ENCODE assay signal across 9 cellular contexts in genomic region chr18:36127866-36128845, GRCh38. TPM values are rescaled to one million over a fixed set of nuclear protein-coding genes. Genes with fewer than 3 reads are reported as not detected.
A peak's percentile ranks its signal among the peaks of the same experiment; 100 is the strongest.
DNase-seq lines count a peak whose midpoint lies in the region; ATAC-seq, FAIRE-seq and TF ChIP-seq lines count a peak whose summit lies in the region.
"Had no signal": no experiment of that assay in that cellular context is flagged by ENCODE, and none has a peak within 500 bp of the region (broad histone marks: within the 10 kb centered on the region; RNA-seq: fewer than 3 reads in every experiment).

No MANE protein-coding gene starts in this region.

- H3K4me3 ChIP-seq in NB4 (ENCODE audit: low read depth, low read length): peak overlapping the region; percentile 86
- H3K4me3 ChIP-seq in astrocyte of the spinal cord (ENCODE audit: low read depth, low read length): peak overlapping the region; percentile 99
- H3K4me3 ChIP-seq in keratinocyte (ENCODE audit: control insufficient read depth in 2 of 3, extremely low read depth in 1 of 3, insufficient read depth in 2 of 3, low read depth in 1 of 3, low read length in 3 of 3): peak overlapping the region; percentile 83 to 95 (median 92)

- in situ Hi-C loops in astrocyte of the spinal cord (cut with HindIII; ENCODE audit: low sequenced_read_pairs): no loop called here

- H3K79me2 ChIP-seq in keratinocyte (ENCODE audit: control insufficient read depth, insufficient read depth, low read length): peaks cover 53% of the 10 kb centered on the region

- H3K27ac ChIP-seq in keratinocyte (ENCODE audit: control insufficient read depth, insufficient read depth, low read length): peak overlapping the region; percentile 93

- FAIRE-seq in keratinocyte (lab: Jason Lieb, UNC): no peak
- FAIRE-seq: endometrium had no signal

- H3K4me1 ChIP-seq in keratinocyte (ENCODE audit: control insufficient read depth, extremely low read depth, insufficient read depth, low read length): peaks cover 25% of the 10 kb centered on the region

- peak overlapping the region; percentile 92 for H3K4me3 Mint-ChIP-seq in stimulated activated effector memory CD8-positive, alpha-beta T cell treated with anti-CD3 and anti-CD28 coated beads, Interleukin-12 subunit alpha, Interleukin-12 subunit beta, amount 100 ng/mL, for 72 hours

- H3K9me3 Mint-ChIP-seq in stimulated activated effector memory CD8-positive, alpha-beta T cell treated with anti-CD3 and anti-CD28 coated beads, Interleukin-12 subunit alpha, Interleukin-12 subunit beta, amount 100 ng/mL, for 72 hours: no peaks in the 10 kb centered on the region

- peaks cover 2 to 5% of the 10 kb centered on the region in 2 experiments for H3K36me3 ChIP-seq in keratinocyte (ENCODE audit: control insufficient read depth in 2 of 2, extremely low read depth in 1 of 2, insufficient read depth in 2 of 2, low read length in 2 of 2)

- TF ChIP-seq POLR2A in NB4 (IDR thresholded peaks at IDR 0.05; ENCODE audit: extremely low read depth, insufficient read length): no peak

- ATAC-seq in stimulated activated effector memory CD8-positive, alpha-beta T cell treated with anti-CD3 and anti-CD28 coated beads, Interleukin-12 subunit alpha, Interleukin-12 subunit beta, amount 100 ng/mL, for 72 hours: no peak
- no peak for ATAC-seq in GM21723 (IDR thresholded peaks at IDR 0.05; ENCODE audit: unreplicated experiment)

- peaks cover 56% of the 10 kb centered on the region for H3K4me1 Mint-ChIP-seq in stimulated activated effector memory CD8-positive, alpha-beta T cell treated with anti-CD3 and anti-CD28 coated beads, Interleukin-12 subunit alpha, Interleukin-12 subunit beta, amount 100 ng/mL, for 72 hours

- TF ChIP-seq CTCF in NB4 (IDR thresholded peaks at IDR 0.05; ENCODE audit: low read depth, low read length): no peak
- no peak for TF ChIP-seq CTCF in astrocyte of the spinal cord (IDR thresholded peaks at IDR 0.05; ENCODE audit: low read depth, low read length)
- no peak for TF ChIP-seq CTCF in keratinocyte (optimal IDR thresholded peaks at IDR 0.05 in 1 of 3, IDR thresholded peaks at IDR 0.05 in 1 of 3, conservative IDR thresholded peaks at IDR 0.05 in 1 of 3; ENCODE audit: extremely low read depth in 1 of 3, insufficient read depth in 2 of 3, low read length in 3 of 3)

- no peaks in the 10 kb centered on the region for H3K9me3 ChIP-seq in keratinocyte (ENCODE audit: control insufficient read depth, low read depth, low read length)

- no peaks in the 10 kb centered on the region for H3K9me1 ChIP-seq in keratinocyte (ENCODE audit: control insufficient read depth, extremely low read depth, insufficient read depth, low read length)

- peak overlapping the region; percentile 97 for H3K4me2 ChIP-seq in keratinocyte (ENCODE audit: control insufficient read depth, extremely low read depth, insufficient read depth, low read depth, low read length)

- peak overlapping the region; percentile 98 for H3K27ac Mint-ChIP-seq in stimulated activated effector memory CD8-positive, alpha-beta T cell treated with anti-CD3 and anti-CD28 coated beads, Interleukin-12 subunit alpha, Interleukin-12 subunit beta, amount 100 ng/mL, for 72 hours

- DNase-seq in NCI-H524 (lab: John Stamatoyannopoulos, UW) (peak; percentile 20 to 28), NCI-H524 treated with DMSO at 0.1 percent for 48 hours (lab: John Stamatoyannopoulos, UW) (no peak), NB4 (ENCODE audit: low read depth) (peak; percentile 24), astrocyte of the spinal cord (ENCODE audit: low read depth, low spot score) (peak; percentile 41), keratinocyte (ENCODE audit: low read depth, low spot score) (no peak), NCI-H446 treated with DMSO at 0.1 percent for 48 hours (lab: John Stamatoyannopoulos, UW) (no peak)
- DNase-seq in stimulated activated effector memory CD8-positive, alpha-beta T cell treated with anti-CD3 and anti-CD28 coated beads, Interleukin-12 subunit alpha, Interleukin-12 subunit beta, amount 100 ng/mL, for 72 hours (ENCODE audit: low spot score in 2 of 2): no peak

- dilution Hi-C loops in keratinocyte (cut with MboI; ENCODE audit: extremely low pct_ligation_motif_present, low sequenced_read_pairs): no loop called here

- no peaks in the 10 kb centered on the region for H3K27me3 ChIP-seq in keratinocyte (ENCODE audit: control insufficient read depth, extremely low read depth, insufficient read depth, low read length)

- peak overlapping the region; percentile 97 for H3K9ac ChIP-seq in keratinocyte (ENCODE audit: control insufficient read depth, extremely low read depth, insufficient read depth, low read length)

- peaks cover 41% of the 10 kb centered on the region for H3K36me3 Mint-ChIP-seq in stimulated activated effector memory CD8-positive, alpha-beta T cell treated with anti-CD3 and anti-CD28 coated beads, Interleukin-12 subunit alpha, Interleukin-12 subunit beta, amount 100 ng/mL, for 72 hours

- peak overlapping the region; percentile 89 for H2AFZ ChIP-seq in keratinocyte (ENCODE audit: control insufficient read depth, low read length)

- peaks cover 5% of the 10 kb centered on the region for H4K20me1 ChIP-seq in keratinocyte (ENCODE audit: control insufficient read depth, extremely low read depth, insufficient read depth, low read length)

RNA-seq across cellular contexts. Expression of gene SLC39A6, which starts 1.0 kb away (rescaled TPM):
- 114 to 207 TPM (median 145 TPM) in 3 replicates for polyA plus RNA-seq in keratinocyte
- polyA plus RNA-seq in keratinocyte (2011; ENCODE audit: low read depth): 97.5 TPM
- 66.2 and 115 TPM in 2 replicates for polyA plus RNA-seq in keratinocyte (2011; cell fraction: cytosol; rRNA removed)
- polyA plus RNA-seq in keratinocyte (2011; cell fraction: nucleus; rRNA removed): 199 and 201 TPM in 2 replicates
- polyA plus RNA-seq in keratinocyte (2012; ENCODE audit: low replicate concordance): 69.5 and 191 TPM in 2 replicates
- polyA minus RNA-seq in keratinocyte: 58.5 to 238 TPM (median 212 TPM) in 3 replicates
- polyA minus RNA-seq in keratinocyte (2011; cell fraction: cytosol; rRNA and poly(A)+ RNA removed): 76.7 TPM
- polyA minus RNA-seq in keratinocyte (2011; cell fraction: nucleus; rRNA and poly(A)+ RNA removed): 142 and 232 TPM in 2 replicates

RNA-seq across cellular contexts. Expression of gene ELP2, which starts 1.5 kb away (rescaled TPM):
- polyA plus RNA-seq in keratinocyte: 43.3 to 74.6 TPM (median 62.1 TPM) in 3 replicates
- polyA plus RNA-seq in keratinocyte (2011; ENCODE audit: low read depth): 444 TPM
- 29.0 and 41.3 TPM in 2 replicates for polyA plus RNA-seq in keratinocyte (2011; cell fraction: cytosol; rRNA removed)
- 70.1 and 79.7 TPM in 2 replicates for polyA plus RNA-seq in keratinocyte (2011; cell fraction: nucleus; rRNA removed)
- 51.3 and 86.1 TPM in 2 replicates for polyA plus RNA-seq in keratinocyte (2012; ENCODE audit: low replicate concordance)
- polyA minus RNA-seq in keratinocyte: 54.6 to 110 TPM (median 99.2 TPM) in 3 replicates
- 30.5 TPM for polyA minus RNA-seq in keratinocyte (2011; cell fraction: cytosol; rRNA and poly(A)+ RNA removed)
- polyA minus RNA-seq in keratinocyte (2011; cell fraction: nucleus; rRNA and poly(A)+ RNA removed): 64.4 and 108 TPM in 2 replicates

RNA-seq across cellular contexts. Expression of gene MOCOS, which starts 59.1 kb away (rescaled TPM):
- 1.1 to 2.8 TPM (median 2.2 TPM) in 3 replicates for polyA plus RNA-seq in keratinocyte
- 3.6 TPM for polyA plus RNA-seq in keratinocyte (2011; ENCODE audit: low read depth)
- 1.3 and 1.8 TPM in 2 replicates for polyA plus RNA-seq in keratinocyte (2011; cell fraction: cytosol; rRNA removed)
- polyA plus RNA-seq in keratinocyte (2011; cell fraction: nucleus; rRNA removed): 2.6 and 2.9 TPM in 2 replicates
- 1.1 and 7.4 TPM in 2 replicates for polyA plus RNA-seq in keratinocyte (2012; ENCODE audit: low replicate concordance)
- polyA minus RNA-seq in keratinocyte: 1.7 to 6.3 TPM (median 3.3 TPM) in 3 replicates
- 3.3 TPM for polyA minus RNA-seq in keratinocyte (2011; cell fraction: cytosol; rRNA and poly(A)+ RNA removed)
- polyA minus RNA-seq in keratinocyte (2011; cell fraction: nucleus; rRNA and poly(A)+ RNA removed): 2.6 and 3.4 TPM in 2 replicates

Comparison
In these comparisons a context has a peak if more than half of its experiments do, and no peak if none do; other contexts are left out.
1. DNase-seq: peak in NCI-H524 (2 of 2), NB4 (single experiment) and astrocyte of the spinal cord (single experiment); none in NCI-H524 treated with DMSO at 0.1 percent for 48 hours (single experiment), keratinocyte (single experiment), stimulated activated effector memory CD8-positive, alpha-beta T cell treated with anti-CD3 and anti-CD28 coated beads, Interleukin-12 subunit alpha, Interleukin-12 subunit beta, amount 100 ng/mL, for 72 hours (0 of 2) and NCI-H446 treated with DMSO at 0.1 percent for 48 hours (single experiment).
2. Peak in every context shown above with its lines, with median percentiles within 50 percentile points of each other: H3K4me3 ChIP-seq.